9 cellular contexts compared by ENCODE assay signal in genomic region chr14:93219103-93219726, GRCh38. TPM values are rescaled to one million over a fixed set of nuclear protein-coding genes. Genes with fewer than 3 reads are reported as not detected.
DNase-seq lines count a peak whose midpoint lies in the region; ATAC-seq, FAIRE-seq and TF ChIP-seq lines count a peak whose summit lies in the region.
"Had no signal": no experiment of that assay in that cellular context is flagged by ENCODE, and none has a peak within 500 bp of the region (broad histone marks: within the 10 kb centered on the region; RNA-seq: fewer than 3 reads in every experiment).

No MANE protein-coding gene starts in this region.

- FAIRE-seq in G401.6 (lab: Jason Lieb, UNC) (peak; percentile 95), pancreas (lab: Jason Lieb, UNC) (no peak)

- no peak overlapping the region for H3K4me3 Mint-ChIP-seq in WTC11
- H3K4me3 Mint-ChIP-seq: dendritic cell treated with granulocyte-macrophage colony-stimulating factor and Interleukin-4, amounts not matched to agents 40 ng/mL and 50 ng/mL, for 4 days had no signal

- DNase-seq in HCEC 1CT = peak; percentile 65
- peak; percentile 61 for DNase-seq in NCI-H2107 treated with DMSO at 0.1 percent for 48 hours (lab: John Stamatoyannopoulos, UW; ENCODE audit: unreplicated experiment)
- DNase-seq in WTC11 (ENCODE audit: low spot score) = peak; percentile 46
- no peak for DNase-seq in esophagus muscularis mucosa (ENCODE audit: extremely low spot score)
- peak in 3 of 6 donors; percentile 44 to 64 (median 46) for DNase-seq in pancreas

- H3K27ac Mint-ChIP-seq in WTC11 = no peak overlapping the region
- H3K27ac Mint-ChIP-seq: dendritic cell treated with granulocyte-macrophage colony-stimulating factor and Interleukin-4, amounts not matched to agents 40 ng/mL and 50 ng/mL, for 4 days had no signal

- peak; percentile 83; the same call in 1 of the 2 replicates for ATAC-seq in WTC11
- peak; percentile 72 to 95 (median 92) for ATAC-seq in pancreas
- ATAC-seq in HG02588 (IDR thresholded peaks at IDR 0.05; ENCODE audit: unreplicated experiment) = no peak

- CTCF ChIA-PET in WTC11 (lab: Charles Lee) = interaction anchor here (0.6 to 1.3 kb wide), 22 partner anchors 12 to 532 kb away, joined by 3 to 32 read pairs (median 4); partner anchors contain the start of genes GON7, LYSET, MOAP1 and UBR7

- TF ChIP-seq EP300 in esophagus muscularis mucosa (IDR thresholded peaks at IDR 0.05) = no peak

- no peaks in the 10 kb centered on the region for H3K27me3 Mint-ChIP-seq in WTC11 (ENCODE audit: low read depth)
- H3K27me3 Mint-ChIP-seq: dendritic cell treated with granulocyte-macrophage colony-stimulating factor and Interleukin-4, amounts not matched to agents 40 ng/mL and 50 ng/mL, for 4 days had no signal

- WGBS in esophagus muscularis mucosa = 54% methylated on average over 3 of the region's 3 CpGs
- WGBS in pancreas, 2 donors = 30 to 31% methylated on average over 3 of the region's 3 CpGs

- no peak overlapping the region for H3K4me3 ChIP-seq in esophagus muscularis mucosa
- H3K4me3 ChIP-seq in pancreas = no peak overlapping the region
- H3K4me3 ChIP-seq: thoracic aorta had no signal

- TF ChIP-seq CTCF in WTC11 (IDR thresholded peaks at IDR 0.05) (no peak), esophagus muscularis mucosa (IDR thresholded peaks at IDR 0.05) (peak; percentile 21 to 39 (median 21)), pancreas (IDR thresholded peaks at IDR 0.05) (peak; percentile 10 to 48 (median 30))

- POLR2A ChIA-PET in WTC11 (lab: Charles Lee) = interaction anchor here (1.0 kb wide), 1 partner anchor 34 kb away, joined by 3 read pairs; the partner anchor contains the start of genes LYSET and MOAP1

- no peaks in the 10 kb centered on the region for H3K9me3 Mint-ChIP-seq in WTC11
- H3K9me3 Mint-ChIP-seq: dendritic cell treated with granulocyte-macrophage colony-stimulating factor and Interleukin-4, amounts not matched to agents 40 ng/mL and 50 ng/mL, for 4 days had no signal

- H3K36me3 ChIP-seq in esophagus muscularis mucosa (peaks cover 68 to 100% (median 97%) of the 10 kb centered on the region in 4 donors), pancreas (peaks cover 0 to 35% (median 9%) of the 10 kb centered on the region in 3 donors)

- no peaks in the 10 kb centered on the region for H3K4me1 Mint-ChIP-seq in WTC11

- H3K9me3 ChIP-seq in esophagus muscularis mucosa (no peaks in the 10 kb centered on the region), pancreas (no peaks in the 10 kb centered on the region)
- H3K9me3 ChIP-seq: thoracic aorta had no signal

- H3K4me1 ChIP-seq in esophagus muscularis mucosa = no peaks in the 10 kb centered on the region
- H3K4me1 ChIP-seq in pancreas = peaks cover 0 to 8% (median under 1%) of the 10 kb centered on the region in 3 donors

- H3K27ac ChIP-seq in esophagus muscularis mucosa (replicated peaks in 1 of 4) (no peak overlapping the region), pancreas (no peak overlapping the region)
- H3K27ac ChIP-seq: thoracic aorta had no signal

- peaks cover 39% of the 10 kb centered on the region for H3K36me3 Mint-ChIP-seq in WTC11

- no peak for TF ChIP-seq POLR2A in esophagus muscularis mucosa (IDR thresholded peaks at IDR 0.05; ENCODE audit: low read depth)

- intact Hi-C loops in esophagus muscularis mucosa (cut with DNase I) = no loop called here
- intact Hi-C loops in pancreas (cut with DNase I) = loop anchor here in 1 of 3 donors (10.0 kb wide), 1 partner anchor 104 kb away; the partner anchor contains the start of gene ITPK1

- H3K27me3 ChIP-seq in esophagus muscularis mucosa (no peaks in the 10 kb centered on the region), pancreas (no peaks in the 10 kb centered on the region)

TF ChIP-seq in WTC11, 78 proteins besides CTCF, POLR2A, EP300 and RAD21:
- TF ChIP-seq CREB1 (CRISPR knock-in tag; IDR thresholded peaks at IDR 0.05) = no peak
- TF ChIP-seq TEAD1 (CRISPR knock-in tag; IDR thresholded peaks at IDR 0.05) = no peak
- TF ChIP-seq RELA (CRISPR knock-in tag; IDR thresholded peaks at IDR 0.05; ENCODE audit: borderline replicate concordance) = no peak
- TF ChIP-seq JAZF1 (CRISPR knock-in tag; IDR thresholded peaks at IDR 0.05) = no peak
- no peak for TF ChIP-seq E2F5 (CRISPR knock-in tag; IDR thresholded peaks at IDR 0.05)
- no peak for TF ChIP-seq MYBL2 (CRISPR knock-in tag; IDR thresholded peaks at IDR 0.05)
- no peak for TF ChIP-seq NR3C1 (CRISPR knock-in tag; conservative IDR thresholded peaks at IDR 0.05; ENCODE audit: low read depth)
- no peak for TF ChIP-seq CBFB (CRISPR knock-in tag; IDR thresholded peaks at IDR 0.05; ENCODE audit: low read depth)
- TF ChIP-seq FOXP4 (CRISPR knock-in tag; IDR thresholded peaks at IDR 0.05) = no peak
- no peak for TF ChIP-seq STAT6 (CRISPR knock-in tag; conservative IDR thresholded peaks at IDR 0.05; ENCODE audit: low read depth)

RNA-seq across cellular contexts. Expression of gene UBR7, which starts 12.2 kb away (rescaled TPM):
- 21.1 to 28.9 TPM (median 24.0 TPM) in 3 replicates for total RNA-seq in WTC11 (2021)
- 10 to 100 TPM; 26.2 to 33.6 (median 29.9) TPM for total RNA-seq in esophagus muscularis mucosa
- 10 to 100 TPM; 10.9 to 17.6 (median 12.0) TPM for total RNA-seq in pancreas
- polyA plus RNA-seq in pancreas = 10 to 100 TPM in 1 of 2 donors, 1 to 10 TPM in 1; 5.5 to 10.1 TPM

RNA-seq across cellular contexts. Expression of gene GON7, which starts 12.3 kb away (rescaled TPM):
- total RNA-seq in WTC11 (2021) (7.1 to 8.0 TPM (median 7.4 TPM) in 3 replicates), esophagus muscularis mucosa (10 to 100 TPM in 3 of 4 donors, 1 to 10 TPM in 1; 6.1 to 14.5 (median 11.6) TPM), pancreas (1 to 10 TPM; 4.6 to 7.6 (median 5.7) TPM)
- polyA plus RNA-seq in pancreas = 10 to 100 TPM in 1 of 2 donors, 1 to 10 TPM in 1; 9.7 to 14.9 TPM

RNA-seq across cellular contexts. Expression of gene LYSET, which starts 34.1 kb away (rescaled TPM):
- total RNA-seq in WTC11 (2021) (24.7 to 25.6 TPM (median 25.5 TPM) in 3 replicates), esophagus muscularis mucosa (10 to 100 TPM in 3 of 4 donors, 1 to 10 TPM in 1; 6.8 to 15.6 (median 11.6) TPM), pancreas (10 to 100 TPM in 2 of 6 donors, 1 to 10 TPM in 4; 6.1 to 16.6 (median 9.2) TPM)
- 10 to 100 TPM in 1 of 2 donors, 1 to 10 TPM in 1; 8.7 to 21.2 TPM for polyA plus RNA-seq in pancreas

RNA-seq across cellular contexts. Expression of gene MOAP1, which starts 34.5 kb away (rescaled TPM):
- 16.7 to 18.1 TPM (median 17.2 TPM) in 3 replicates for total RNA-seq in WTC11 (2021)
- total RNA-seq in esophagus muscularis mucosa = 10 to 100 TPM; 54.3 to 90.9 (median 61.7) TPM
- total RNA-seq in pancreas = 10 to 100 TPM in 3 of 6 donors, 1 to 10 TPM in 3; 7.9 to 12.6 (median 10.1) TPM
- polyA plus RNA-seq in pancreas = 10 to 100 TPM in 1 of 2 donors, 1 to 10 TPM in 1; 8.3 to 21.4 TPM
